ENCODE assay signal across 1 cellular context in genomic region chr2:85577386-85578242, GRCh38.
TF ChIP-seq lines count a peak whose summit lies in the region.

TSS of gene VAMP8 (plus strand) at chr2:85577586. CDS start at chr2:85577647, 61 bp downstream.

TF ChIP-seq in K562, 482 proteins besides CTCF, POLR2A, EP300 and RAD21 (continued from another document and continues in another):
- TF ChIP-seq ZBTB9 (CRISPR knock-in tag; IDR thresholded peaks at IDR 0.05) = peak; percentile 61; the same call in 1 of the 2 replicates
- TF ChIP-seq ZNF134 (CRISPR knock-in tag; conservative IDR thresholded peaks at IDR 0.05) = no peak
- TF ChIP-seq ADNP (tag; IDR thresholded peaks at IDR 0.05) = no peak
- TF ChIP-seq KAT8 (IDR thresholded peaks at IDR 0.05; ENCODE audit: low read depth) = no peak
- TF ChIP-seq DPF2 (IDR thresholded peaks at IDR 0.05) = peak; percentile 34; the same call in 1 of the 2 replicates
- peak; percentile 60; the same call in 1 of the 2 replicates for TF ChIP-seq ZNF589 (CRISPR knock-in tag; IDR thresholded peaks at IDR 0.05; ENCODE audit: low read depth)
- no peak for TF ChIP-seq MCM2 (IDR thresholded peaks at IDR 0.05; ENCODE audit: low read depth)
- no peak for TF ChIP-seq FOXP4 (CRISPR knock-in tag; IDR thresholded peaks at IDR 0.05; ENCODE audit: borderline replicate concordance)
- TF ChIP-seq MAFF (IDR thresholded peaks at IDR 0.05; ENCODE audit: low read length) = no peak
- TF ChIP-seq ARID1B (IDR thresholded peaks at IDR 0.05) = no peak
- no peak for TF ChIP-seq SMAD2 (IDR thresholded peaks at IDR 0.05; ENCODE audit: low read depth, low read length)
- TF ChIP-seq ZFP1 (CRISPR knock-in tag; IDR thresholded peaks at IDR 0.05) = no peak
- no peak for TF ChIP-seq ZNF764 (CRISPR knock-in tag; IDR thresholded peaks at IDR 0.05; ENCODE audit: low read depth)
- no peak; a peak in 1 of 4 replicates for TF ChIP-seq ZNF639 (CRISPR knock-in tag; conservative IDR thresholded peaks at IDR 0.05 in 1 of 2, IDR thresholded peaks at IDR 0.05 in 1 of 2)
- TF ChIP-seq LARP7 (IDR thresholded peaks at IDR 0.05) = no peak
- no peak for TF ChIP-seq ZBTB2 (IDR thresholded peaks at IDR 0.05)
- peak; percentile 53 for TF ChIP-seq TAF7 (tag; IDR thresholded peaks at IDR 0.05)
- no peak for TF ChIP-seq E2F3 (CRISPR knock-in tag; IDR thresholded peaks at IDR 0.05)
- no peak for TF ChIP-seq TFAP4 (CRISPR knock-in tag; IDR thresholded peaks at IDR 0.05; ENCODE audit: borderline replicate concordance)
- TF ChIP-seq UBTF (IDR thresholded peaks at IDR 0.05; ENCODE audit: borderline replicate concordance in 1 of 2, low read depth in 2 of 2, low read length in 2 of 2) = 0 out of 4 replicates have a peak, but pooled peaks of 1 of the 2 experiments have one; percentile 48
- peak in 1 of 2 experiments; percentile 75; a peak in 1 of 4 replicates for TF ChIP-seq SRF (CRISPR knock-in tag; IDR thresholded peaks at IDR 0.05)
- TF ChIP-seq ZNF830 (CRISPR knock-in tag; IDR thresholded peaks at IDR 0.05) = no peak
- TF ChIP-seq ZNF584 (CRISPR knock-in tag; IDR thresholded peaks at IDR 0.05; ENCODE audit: low read depth) = no peak
- TF ChIP-seq CEBPG (CRISPR knock-in tag; IDR thresholded peaks at IDR 0.05) = no peak
- TF ChIP-seq CEBPG (tag; conservative IDR thresholded peaks at IDR 0.05 in 1 of 2, IDR thresholded peaks at IDR 0.05 in 1 of 2) = peak in 1 of 2 experiments; percentile 58; a peak in 2 of 4 replicates
- no peak; the same call in 1 of the 2 replicates for TF ChIP-seq BACH1 (tag; IDR thresholded peaks at IDR 0.05)
- no peak for TF ChIP-seq HMGN3 (IDR thresholded peaks at IDR 0.05; ENCODE audit: borderline replicate concordance, extremely low read depth, insufficient read length, low read depth, low read length)
- no peak for TF ChIP-seq ZNF23 (CRISPR knock-in tag; IDR thresholded peaks at IDR 0.05)
- TF ChIP-seq HNRNPUL1 (IDR thresholded peaks at IDR 0.05; ENCODE audit: low read length) = no peak
- TF ChIP-seq HSF4 (CRISPR knock-in tag; IDR thresholded peaks at IDR 0.05; ENCODE audit: borderline replicate concordance) = no peak
- TF ChIP-seq ELF1 (tag; IDR thresholded peaks at IDR 0.05) = peak; percentile 61
- TF ChIP-seq TEAD4 (IDR thresholded peaks at IDR 0.05; ENCODE audit: low read length) = 0 out of 2 replicates have a peak, but pooled peaks have one; percentile 10
- no peak for TF ChIP-seq TEAD4 (CRISPR knock-in tag; IDR thresholded peaks at IDR 0.05; ENCODE audit: borderline replicate concordance)
- no peak for TF ChIP-seq ZNF445 (CRISPR knock-in tag; IDR thresholded peaks at IDR 0.05; ENCODE audit: low read depth)
- 0 out of 2 replicates have a peak, but pooled peaks have one; percentile 17 for TF ChIP-seq ETV1 (tag; conservative IDR thresholded peaks at IDR 0.05; ENCODE audit: low read depth)
- no peak for TF ChIP-seq ZC3H11A (IDR thresholded peaks at IDR 0.05; ENCODE audit: low read depth, low read length)
- TF ChIP-seq MCM5 (IDR thresholded peaks at IDR 0.05; ENCODE audit: low read depth) = no peak
- no peak for TF ChIP-seq POU5F1 (IDR thresholded peaks at IDR 0.05; ENCODE audit: borderline replicate concordance, low read depth, low read length, partially characterized antibody)
- peak; percentile 78 for TF ChIP-seq TAF1 (IDR thresholded peaks at IDR 0.05; ENCODE audit: control insufficient read depth, extremely low read depth, insufficient read depth, low read length, severe bottlenecking)
- no peak for TF ChIP-seq CHAMP1 (IDR thresholded peaks at IDR 0.05)
- TF ChIP-seq NR2C1 (IDR thresholded peaks at IDR 0.05) = no peak
- TF ChIP-seq NR2C1 (tag; IDR thresholded peaks at IDR 0.05) = peak; percentile 17; the same call in 1 of the 2 replicates
- TF ChIP-seq BHLHE40 (IDR thresholded peaks at IDR 0.05; ENCODE audit: low read length) = no peak
- TF ChIP-seq THRAP3 (IDR thresholded peaks at IDR 0.05; ENCODE audit: borderline replicate concordance) = no peak
- TF ChIP-seq ILK (tag; IDR thresholded peaks at IDR 0.05; ENCODE audit: borderline replicate concordance, low read depth) = no peak
- no peak for TF ChIP-seq KLF10 (CRISPR knock-in tag; IDR thresholded peaks at IDR 0.05)
- TF ChIP-seq ZEB2 (IDR thresholded peaks at IDR 0.05) = peak; percentile 86
- no peak for TF ChIP-seq SMARCB1 (IDR thresholded peaks at IDR 0.05; ENCODE audit: insufficient read length, low read depth)
- no peak for TF ChIP-seq NR2C2 (CRISPR knock-in tag; IDR thresholded peaks at IDR 0.05)
- TF ChIP-seq NR2C2 (tag; IDR thresholded peaks at IDR 0.05) = peak; percentile 82; the same call in 1 of the 2 replicates
- TF ChIP-seq E2F6 (IDR thresholded peaks at IDR 0.05; ENCODE audit: borderline replicate concordance in 1 of 2, extremely low read depth in 1 of 2, insufficient read depth in 1 of 2, insufficient read length in 1 of 2, low read depth in 1 of 2, low read length in 1 of 2, poor library complexity in 1 of 2, severe bottlenecking in 1 of 2) = no peak
- TF ChIP-seq JUND (IDR thresholded peaks at IDR 0.05; ENCODE audit: borderline replicate concordance, low read depth, low read length) = 0 out of 2 replicates have a peak, but pooled peaks have one; percentile 32
- TF ChIP-seq JUND (tag; IDR thresholded peaks at IDR 0.05; ENCODE audit: borderline replicate concordance, low read depth, low read length) = no peak; the same call in 2 of the 3 replicates
- TF ChIP-seq HMGXB4 (CRISPR knock-in tag; IDR thresholded peaks at IDR 0.05) = no peak
- TF ChIP-seq ID3 (CRISPR knock-in tag; IDR thresholded peaks at IDR 0.05) = no peak
- no peak for TF ChIP-seq ID3 (tag; IDR thresholded peaks at IDR 0.05)
- 0 out of 2 replicates have a peak, but pooled peaks have one; percentile 3 for TF ChIP-seq KAT7 (CRISPR knock-in tag; IDR thresholded peaks at IDR 0.05; ENCODE audit: borderline replicate concordance)
- TF ChIP-seq GTF2F1 (IDR thresholded peaks at IDR 0.05; ENCODE audit: low read depth, low read length) = no peak
- no peak for TF ChIP-seq CREB1 (IDR thresholded peaks at IDR 0.05)
- no peak for TF ChIP-seq CREB1 (CRISPR knock-in tag; IDR thresholded peaks at IDR 0.05)
- 0 out of 2 replicates have a peak, but pooled peaks have one; percentile 7 for TF ChIP-seq ZNF324 (CRISPR knock-in tag; IDR thresholded peaks at IDR 0.05)
